ENCODE assay signal across 17 cellular contexts in genomic region chr5:134146651-134147544, GRCh38. TPM values are rescaled to one million over a fixed set of nuclear protein-coding genes. Genes with fewer than 3 reads are reported as not detected.
A peak's percentile ranks its signal among the peaks of the same experiment; 100 is the strongest.
DNase-seq lines count a peak whose midpoint lies in the region; ATAC-seq and TF ChIP-seq lines count a peak whose summit lies in the region.
"Had no signal": no experiment of that assay in that cellular context is flagged by ENCODE, and none has a peak within 500 bp of the region (broad histone marks: within the 10 kb centered on the region; RNA-seq: fewer than 3 reads in every experiment).

No MANE protein-coding gene starts in this region.

- H3K4me2 ChIP-seq in GM23338, result no peak overlapping the region

- H3K27me3 Mint-ChIP-seq in activated CD4-positive, alpha-beta T cell treated with anti-CD3 and anti-CD28 coated beads, Interleukin-2, amount 10 ng/mL, durations not matched to agents 24 days and 14 days, result no peaks in the 10 kb centered on the region
- peaks cover 6% of the 10 kb centered on the region for H3K27me3 Mint-ChIP-seq in GM23338 (ENCODE audit: insufficient read depth, low read depth, poor library complexity)

- ATAC-seq in GM23338 (no peak), HG02840 (IDR thresholded peaks at IDR 0.05; ENCODE audit: low FRiP score, unreplicated experiment) (no peak)

- H3K27me3 ChIP-seq in GM23338 (ENCODE audit: insufficient read depth) (no peaks in the 10 kb centered on the region), breast epithelium (no peaks in the 10 kb centered on the region)
- H3K27me3 ChIP-seq: esophagus squamous epithelium, pancreas had no signal

- peaks cover 57% of the 10 kb centered on the region for H3K36me3 Mint-ChIP-seq in activated CD4-positive, alpha-beta T cell treated with anti-CD3 and anti-CD28 coated beads, Interleukin-2, amount 10 ng/mL, durations not matched to agents 24 days and 14 days (ENCODE audit: low read depth)
- peaks cover 39% of the 10 kb centered on the region for H3K36me3 Mint-ChIP-seq in GM23338 (ENCODE audit: low read depth)

- H3K27ac Mint-ChIP-seq in activated CD4-positive, alpha-beta T cell treated with anti-CD3 and anti-CD28 coated beads, Interleukin-2, amount 10 ng/mL, durations not matched to agents 24 days and 14 days, result peak overlapping the region; percentile 72
- H3K27ac Mint-ChIP-seq in GM23338, result 0 out of 2 replicates have a peak overlapping the region, but pooled peaks have one; percentile 36

- no peak overlapping the region for H3K4me3 ChIP-seq in GM23338
- no peak overlapping the region for H3K4me3 ChIP-seq in breast epithelium
- H3K4me3 ChIP-seq: esophagus squamous epithelium, pancreas had no signal

- no peaks in the 10 kb centered on the region for H3K9me2 ChIP-seq in GM23338 (ENCODE audit: insufficient read depth)

- H3F3A ChIP-seq in GM23338 (replicated peaks; ENCODE audit: low read depth), result peaks cover 8% of the 10 kb centered on the region; the same call in 1 of the 2 replicates

- H3K4me1 ChIP-seq in GM23338 (ENCODE audit: insufficient read depth) (0 out of 2 replicates have a peak, but pooled peaks cover 6% of the 10 kb centered on the region), breast epithelium (peaks cover 4 to 12% of the 10 kb centered on the region in 2 donors)

- H3K27ac ChIP-seq in GM23338 (ENCODE audit: low read depth), result 0 out of 2 replicates have a peak overlapping the region, but pooled peaks have one; percentile 39
- H3K27ac ChIP-seq in breast epithelium, result peak overlapping the region; percentile 33 to 71
- H3K27ac ChIP-seq: esophagus squamous epithelium had no signal

- H3K4me1 Mint-ChIP-seq in activated CD4-positive, alpha-beta T cell treated with anti-CD3 and anti-CD28 coated beads, Interleukin-2, amount 10 ng/mL, durations not matched to agents 24 days and 14 days, result peaks cover 29% of the 10 kb centered on the region
- no peaks in the 10 kb centered on the region for H3K4me1 Mint-ChIP-seq in GM23338

- H4K20me1 ChIP-seq in GM23338 (replicated peaks; ENCODE audit: insufficient read depth), result peaks cover 35% of the 10 kb centered on the region

- H3K4me3 Mint-ChIP-seq in activated CD4-positive, alpha-beta T cell treated with anti-CD3 and anti-CD28 coated beads, Interleukin-2, amount 10 ng/mL, durations not matched to agents 24 days and 14 days, result no peak overlapping the region
- H3K4me3 Mint-ChIP-seq in GM23338, result no peak overlapping the region

- DNase-seq in activated CD4-positive, alpha-beta T cell treated with anti-CD3 and anti-CD28 coated beads, Interleukin-2, amount 10 ng/mL, durations not matched to agents 24 days and 14 days, result no peak
- no peak for DNase-seq in activated CD4-positive, alpha-beta T cell treated with anti-CD3 and anti-CD28 coated beads, Interleukin-2, amount 50 U/mL, for 4 hours
- DNase-seq in GM23338 (ENCODE audit: low spot score) (no peak), breast epithelium (ENCODE audit: low spot score in 2 of 2) (peak in 1 of 2 donors; percentile 17), mesenteric fat pad (ENCODE audit: low spot score) (peak; percentile 49), hippocampal formation (lab: John Stamatoyannopoulos, UW) (no peak)
- DNase-seq in stimulated activated CD4-positive, alpha-beta T cell treated with anti-CD3 and anti-CD28 coated beads, Interleukin-12 subunit alpha, Interleukin-12 subunit beta, amount 100 ng/mL, for 4 hours, result no peak
- DNase-seq: activated T-cell treated with anti-CD3 and anti-CD28 coated beads for 4 hours, Calu3, esophagus squamous epithelium, KBM-7, NCI-H1930, NCI-H526, SHP77, trophoblast cell had no signal

- no peak for TF ChIP-seq POLR2A in breast epithelium (IDR thresholded peaks at IDR 0.05)

- H2AFZ ChIP-seq in GM23338, result no peak overlapping the region

- intact Hi-C loops in activated CD4-positive, alpha-beta T cell treated with anti-CD3 and anti-CD28 coated beads, Interleukin-2, amount 10 ng/mL, durations not matched to agents 24 days and 14 days (cut with micrococcal nuclease), result no loop called here
- intact Hi-C loops in breast epithelium (cut with DNase I; ENCODE audit: low total_unique reads), result no loop called here

- no peaks in the 10 kb centered on the region for H3K9me3 ChIP-seq in breast epithelium
- H3K9me3 ChIP-seq: esophagus squamous epithelium, pancreas had no signal

- H3K9me3 Mint-ChIP-seq in activated CD4-positive, alpha-beta T cell treated with anti-CD3 and anti-CD28 coated beads, Interleukin-2, amount 10 ng/mL, durations not matched to agents 24 days and 14 days, result no peaks in the 10 kb centered on the region
- H3K9me3 Mint-ChIP-seq in GM23338, result no peaks in the 10 kb centered on the region

- H3K79me2 ChIP-seq in GM23338 (replicated peaks; ENCODE audit: insufficient read depth), result peaks cover 11% of the 10 kb centered on the region

- H3K36me3 ChIP-seq in GM23338 (ENCODE audit: insufficient read depth), result peaks cover 9% of the 10 kb centered on the region
- no peaks in the 10 kb centered on the region for H3K36me3 ChIP-seq in breast epithelium

- TF ChIP-seq CTCF in GM23338 (conservative IDR thresholded peaks at IDR 0.05; ENCODE audit: low read depth in 2 of 2) (no peak), breast epithelium (IDR thresholded peaks at IDR 0.05) (no peak)

TF ChIP-seq in GM23338, 12 proteins besides CTCF, POLR2A, EP300 and RAD21:
- TF ChIP-seq CREB1 (CRISPR knock-in tag; IDR thresholded peaks at IDR 0.05; ENCODE audit: low read depth), result no peak
- no peak for TF ChIP-seq EZH2phosphoT487 (IDR thresholded peaks at IDR 0.05; ENCODE audit: unreplicated experiment)
- no peak for TF ChIP-seq STAT1 (IDR thresholded peaks at IDR 0.05; ENCODE audit: unreplicated experiment)
- TF ChIP-seq POLR2AphosphoS5 (IDR thresholded peaks at IDR 0.05; ENCODE audit: low read depth), result no peak
- TF ChIP-seq ZNF331 (CRISPR knock-in tag; IDR thresholded peaks at IDR 0.05; ENCODE audit: low read depth), result no peak
- no peak for TF ChIP-seq EZH2 (IDR thresholded peaks at IDR 0.05; ENCODE audit: low read depth, unreplicated experiment)
- TF ChIP-seq ETS1 (IDR thresholded peaks at IDR 0.05), result no peak
- TF ChIP-seq REST (IDR thresholded peaks at IDR 0.05; ENCODE audit: unreplicated experiment), result no peak
- no peak for TF ChIP-seq JUNB (IDR thresholded peaks at IDR 0.05; ENCODE audit: unreplicated experiment)

RNA-seq across cellular contexts. Expression of gene SKP1, which starts 29.9 kb away (rescaled TPM):
- 266 and 289 TPM in 2 replicates for total RNA-seq in activated CD4-positive, alpha-beta T cell treated with anti-CD3 and anti-CD28 coated beads, Interleukin-2, amount 10 ng/mL, durations not matched to agents 24 days and 14 days
- 244 and 366 TPM in 2 replicates for total RNA-seq in GM23338 (2014; rRNA removed; shearing (Covaris generic))
- polyA plus RNA-seq in GM23338 (2016; fragmentation: Nextera tagmentation; extraction: Ambion mirVana), result 344 and 440 TPM in 2 replicates
- 100 to 1,000 TPM; 158 to 291 (median 259) TPM for total RNA-seq in breast epithelium
- 288 TPM for total RNA-seq in mesenteric fat pad

RNA-seq across cellular contexts. Expression of gene TCF7, which starts 32.4 kb away (rescaled TPM):
- 112 and 113 TPM in 2 replicates for total RNA-seq in activated CD4-positive, alpha-beta T cell treated with anti-CD3 and anti-CD28 coated beads, Interleukin-2, amount 10 ng/mL, durations not matched to agents 24 days and 14 days
- total RNA-seq in GM23338 (2014; rRNA removed; shearing (Covaris generic)), result 8.1 and 9.7 TPM in 2 replicates
- 5.2 and 5.6 TPM in 2 replicates for polyA plus RNA-seq in GM23338 (2016; fragmentation: Nextera tagmentation; extraction: Ambion mirVana)
- total RNA-seq in breast epithelium (1 to 10 TPM; 2.1 to 8.0 (median 6.6) TPM), mesenteric fat pad (3.9 TPM)

Comparison
In these comparisons a context has a peak if more than half of its experiments do, and no peak if none do; other contexts are left out.
1. RNA of gene TCF7, which starts 32.4 kb away (total RNA-seq): 112 to 113 TPM in activated CD4-positive, alpha-beta T cell treated with anti-CD3 and anti-CD28 coated beads, Interleukin-2, amount 10 ng/mL, durations not matched to agents 24 days and 14 days; 8.1 to 9.7 TPM in GM23338, 2.1 to 8.0 TPM in breast epithelium and 3.9 TPM in mesenteric fat pad (single experiment); every median in the first group is over 10 times any median in the second.